ENCODE assay signal across 20 cellular contexts in the genomic region with DNA sequence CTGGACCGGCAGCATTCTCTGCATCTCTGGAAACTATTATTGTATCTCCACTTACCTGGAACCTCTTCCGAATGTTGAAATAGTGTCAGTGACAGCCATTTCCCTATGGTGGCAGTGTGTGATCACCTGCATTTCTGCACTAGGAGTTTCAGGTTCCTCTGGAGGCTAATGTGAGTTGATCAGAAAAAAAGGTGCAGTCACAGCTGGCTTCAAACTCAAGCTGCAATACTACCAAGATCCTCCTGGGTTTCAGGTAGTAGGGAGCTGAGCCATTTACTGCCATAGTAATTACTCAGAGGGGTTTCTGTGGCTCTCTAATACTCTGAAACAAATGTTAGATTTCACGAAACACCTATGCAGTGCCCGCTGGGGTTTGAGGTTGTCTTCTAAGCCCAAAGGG.
A peak's percentile ranks its signal among the peaks of the same experiment; 100 is the strongest.
DNase-seq lines count a peak whose midpoint lies in the region; ATAC-seq and TF ChIP-seq lines count a peak whose summit lies in the region.
"Had no signal": no experiment of that assay in that cellular context is flagged by ENCODE, and none has a peak within 500 bp of the region (broad histone marks: within the 10 kb centered on the region; RNA-seq: fewer than 3 reads in every experiment).

No MANE protein-coding gene starts in this region.

- peak; percentile 48 for ATAC-seq in GM19395 (IDR thresholded peaks at IDR 0.05; ENCODE audit: unreplicated experiment)
- peak; percentile 41 for ATAC-seq in HG03139 (IDR thresholded peaks at IDR 0.05; ENCODE audit: unreplicated experiment)
- ATAC-seq in naive thymus-derived CD8-positive, alpha-beta T cell, result no peak
- ATAC-seq in GM18505 (IDR thresholded peaks at IDR 0.05; ENCODE audit: unreplicated experiment), result no peak
- ATAC-seq: activated CD4-positive, alpha-beta T cell treated with anti-CD3 and anti-CD28 coated beads for 36 hours; natural killer cell had no signal

- H3K9me3 ChIP-seq in right atrium auricular region, result peaks cover 0 to under 1% of the 10 kb centered on the region in 2 donors
- no peaks in the 10 kb centered on the region for H3K9me3 ChIP-seq in effector memory CD4-positive, alpha-beta T cell (ENCODE audit: control insufficient read depth, low read length)
- H3K9me3 ChIP-seq: BLaER1 treated with 17β-estradiol and CSF1 and Interleukin-3, amounts not matched to agents 10 nM and 100 nM; upper lobe of left lung had no signal

- H3K27me3 ChIP-seq in right atrium auricular region, result no peaks in the 10 kb centered on the region
- H3K27me3 ChIP-seq in effector memory CD4-positive, alpha-beta T cell (replicated peaks; ENCODE audit: control insufficient read depth, insufficient read depth, low read length, poor library complexity, severe bottlenecking), result no peaks in the 10 kb centered on the region
- H3K27me3 ChIP-seq: BLaER1 treated with 17β-estradiol and CSF1 and Interleukin-3, amounts not matched to agents 10 nM and 100 nM; upper lobe of left lung had no signal

- DNase-seq in RPMI8226, result peak; percentile 59
- DNase-seq in iPS-NIHi11 (ENCODE audit: low spot score), result peak; percentile 29
- no peak for DNase-seq in naive thymus-derived CD8-positive, alpha-beta T cell
- no peak for DNase-seq in right atrium auricular region (ENCODE audit: low spot score)
- DNase-seq in effector memory CD4-positive, alpha-beta T cell, result no peak
- DNase-seq: activated CD4-positive, alpha-beta T cell treated with anti-CD3 and anti-CD28 coated beads for 36 hours; activated CD8-positive, alpha-beta memory T cell treated with anti-CD3 and anti-CD28 coated beads, Interleukin-2, amount 50 U/mL, for 48 hours; activated gamma-delta T cell treated with Interleukin-2 at 50 U/mL for 16 hours; anterior cingulate cortex; DMS153; MM.1S; natural killer cell; SIG-M5; upper lobe of left lung had no signal

- peaks cover 0 to 9% (median 0%) of the 10 kb centered on the region in 9 donors for H3K9me3 Mint-ChIP-seq in naive thymus-derived CD8-positive, alpha-beta T cell
- H3K9me3 Mint-ChIP-seq: stimulated activated naive CD8-positive, alpha-beta T cell treated with anti-CD3 and anti-CD28 coated beads, Interleukin-15, Interleukin-2, amounts not matched to agents 100 ng/mL and 50 ng/mL, for 24 hours had no signal

- H3K27me3 Mint-ChIP-seq in naive thymus-derived CD8-positive, alpha-beta T cell, result peaks cover 0 to under 1% (median 0%) of the 10 kb centered on the region in 5 donors
- H3K27me3 Mint-ChIP-seq: activated CD4-positive, alpha-beta T cell treated with anti-CD3 and anti-CD28 coated beads for 36 hours; stimulated activated naive CD8-positive, alpha-beta T cell treated with anti-CD3 and anti-CD28 coated beads, Interleukin-15, Interleukin-2, amounts not matched to agents 100 ng/mL and 50 ng/mL, for 24 hours had no signal

- no peaks in the 10 kb centered on the region for H3K36me3 ChIP-seq in right atrium auricular region
- no peaks in the 10 kb centered on the region for H3K36me3 ChIP-seq in effector memory CD4-positive, alpha-beta T cell (ENCODE audit: control insufficient read depth, insufficient read depth, low read length)
- H3K36me3 ChIP-seq: BLaER1 treated with 17β-estradiol and CSF1 and Interleukin-3, amounts not matched to agents 10 nM and 100 nM; upper lobe of left lung had no signal

- no peaks in the 10 kb centered on the region for H3K4me1 Mint-ChIP-seq in naive thymus-derived CD8-positive, alpha-beta T cell
- H3K4me1 Mint-ChIP-seq: activated CD4-positive, alpha-beta T cell treated with anti-CD3 and anti-CD28 coated beads for 36 hours; natural killer cell had no signal

- POLR2A ChIA-PET in naive thymus-derived CD8-positive, alpha-beta T cell (lab: Charles Lee), result no interaction called here

- H3K4me1 ChIP-seq in right atrium auricular region, result no peaks in the 10 kb centered on the region
- H3K4me1 ChIP-seq in effector memory CD4-positive, alpha-beta T cell (ENCODE audit: control insufficient read depth, insufficient read depth, low read length, poor library complexity, severe bottlenecking), result no peaks in the 10 kb centered on the region
- H3K4me1 ChIP-seq: upper lobe of left lung had no signal

- no peak overlapping the region for H3K27ac Mint-ChIP-seq in naive thymus-derived CD8-positive, alpha-beta T cell
- H3K27ac Mint-ChIP-seq: activated CD4-positive, alpha-beta T cell treated with anti-CD3 and anti-CD28 coated beads for 36 hours; natural killer cell; stimulated activated naive CD8-positive, alpha-beta T cell treated with anti-CD3 and anti-CD28 coated beads, Interleukin-15, Interleukin-2, amounts not matched to agents 100 ng/mL and 50 ng/mL, for 24 hours had no signal

- no peak overlapping the region for H3K4me3 ChIP-seq in right atrium auricular region
- no peak overlapping the region for H3K4me3 ChIP-seq in effector memory CD4-positive, alpha-beta T cell (ENCODE audit: insufficient read depth, low read depth, low read length, poor library complexity, severe bottlenecking)
- H3K4me3 ChIP-seq: BLaER1 treated with 17β-estradiol and CSF1 and Interleukin-3, amounts not matched to agents 10 nM and 100 nM; lung; upper lobe of left lung had no signal

- no peaks in the 10 kb centered on the region for H3K36me3 Mint-ChIP-seq in naive thymus-derived CD8-positive, alpha-beta T cell
- H3K36me3 Mint-ChIP-seq: natural killer cell had no signal

- no peak for TF ChIP-seq POLR2A in GM18505 (IDR thresholded peaks at IDR 0.05; ENCODE audit: borderline replicate concordance, extremely low read depth, insufficient read depth, insufficient read length)

- TF ChIP-seq CTCF in right atrium auricular region (IDR thresholded peaks at IDR 0.05), result no peak

- no peak overlapping the region for H3K4me3 Mint-ChIP-seq in naive thymus-derived CD8-positive, alpha-beta T cell
- H3K4me3 Mint-ChIP-seq: activated CD4-positive, alpha-beta T cell treated with anti-CD3 and anti-CD28 coated beads for 36 hours; natural killer cell; stimulated activated naive CD8-positive, alpha-beta T cell treated with anti-CD3 and anti-CD28 coated beads, Interleukin-15, Interleukin-2, amounts not matched to agents 100 ng/mL and 50 ng/mL, for 24 hours had no signal

- no peak overlapping the region for H3K27ac ChIP-seq in right atrium auricular region
- no peak overlapping the region for H3K27ac ChIP-seq in effector memory CD4-positive, alpha-beta T cell (ENCODE audit: insufficient read depth, low read length, poor library complexity, severe bottlenecking)
- H3K27ac ChIP-seq: BLaER1 treated with 17β-estradiol and CSF1 and Interleukin-3, amounts not matched to agents 10 nM and 100 nM; upper lobe of left lung had no signal

Comparison
In these comparisons a context has a peak if more than half of its experiments do, and no peak if none do; other contexts are left out.
1. ATAC-seq: peak in GM19395 (single experiment) and HG03139 (single experiment); none in naive thymus-derived CD8-positive, alpha-beta T cell (0 of 2) and GM18505 (single experiment).
2. DNase-seq: peak in RPMI8226 (single experiment) and iPS-NIHi11 (single experiment); none in naive thymus-derived CD8-positive, alpha-beta T cell (0 of 10), right atrium auricular region (single experiment) and effector memory CD4-positive, alpha-beta T cell (0 of 3).